Comparison of ENCODE assay signal across 1 cellular context in genomic region chr14:94540031-94540794, GRCh38.
TF ChIP-seq lines count a peak whose summit lies in the region.

No MANE protein-coding gene starts in this region.

TF ChIP-seq in IMR-90, 13 proteins besides CTCF, POLR2A, EP300 and RAD21:
- TF ChIP-seq MAFK (IDR thresholded peaks at IDR 0.05; ENCODE audit: low read depth, low read length) (no peak), NFE2L2 (IDR thresholded peaks at IDR 0.05; ENCODE audit: low read depth, low read length) (no peak), RFX5 (IDR thresholded peaks at IDR 0.05; ENCODE audit: low read depth, low read length) (no peak), MAZ (IDR thresholded peaks at IDR 0.05; ENCODE audit: borderline replicate concordance, low read depth, low read length) (no peak), ELK1 (IDR thresholded peaks at IDR 0.05; ENCODE audit: borderline replicate concordance, low read depth, low read length) (no peak), FOS (IDR thresholded peaks at IDR 0.05; ENCODE audit: low read depth, low read length) (no peak)
- TF ChIP-seq, protein P1, sequence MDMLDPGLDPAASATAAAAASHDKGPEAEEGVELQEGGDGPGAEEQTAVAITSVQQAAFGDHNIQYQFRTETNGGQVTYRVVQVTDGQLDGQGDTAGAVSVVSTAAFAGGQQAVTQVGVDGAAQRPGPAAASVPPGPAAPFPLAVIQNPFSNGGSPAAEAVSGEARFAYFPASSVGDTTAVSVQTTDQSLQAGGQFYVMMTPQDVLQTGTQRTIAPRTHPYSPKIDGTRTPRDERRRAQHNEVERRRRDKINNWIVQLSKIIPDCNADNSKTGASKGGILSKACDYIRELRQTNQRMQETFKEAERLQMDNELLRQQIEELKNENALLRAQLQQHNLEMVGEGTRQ (IDR thresholded peaks at IDR 0.05; ENCODE audit: low read depth, low read length): no peak
TF ChIP-seq in IMR-90: peak in this region for 0.
